1 cellular context compared by ENCODE assay signal in genomic region chr19:40605201-40605971, GRCh38.
TF ChIP-seq lines count a peak whose summit lies in the region.

No MANE protein-coding gene starts in this region.

TF ChIP-seq in HepG2, 621 proteins besides CTCF, POLR2A, EP300 and RAD21 (continued from another document and continues in another):
- no peak for TF ChIP-seq KIAA2018 (CRISPR knock-in tag; IDR thresholded peaks at IDR 0.05; ENCODE audit: borderline replicate concordance)
- TF ChIP-seq HNRNPLL (IDR thresholded peaks at IDR 0.05; ENCODE audit: low read depth, low read length, poor library complexity, severe bottlenecking), result peak; percentile 66
- TF ChIP-seq HOXA9 (CRISPR knock-in tag; IDR thresholded peaks at IDR 0.05; ENCODE audit: borderline replicate concordance), result 0 out of 2 replicates have a peak, but pooled peaks have one; percentile 55
- TF ChIP-seq AGO1 (IDR thresholded peaks at IDR 0.05; ENCODE audit: low read depth, low read length, poor library complexity, severe bottlenecking), result peak; percentile 70
- 0 out of 2 replicates have a peak, but pooled peaks have one; percentile 50 for TF ChIP-seq ZNF234 (CRISPR knock-in tag; conservative IDR thresholded peaks at IDR 0.05)
- 0 out of 2 replicates have a peak, but pooled peaks have one; percentile 12 for TF ChIP-seq IRF9 (CRISPR knock-in tag; IDR thresholded peaks at IDR 0.05; ENCODE audit: borderline replicate concordance)
- TF ChIP-seq TFDP2 (CRISPR knock-in tag; IDR thresholded peaks at IDR 0.05), result peak; percentile 57
- TF ChIP-seq CHCHD3 (CRISPR knock-in tag; IDR thresholded peaks at IDR 0.05), result 0 out of 2 replicates have a peak, but pooled peaks have one; percentile 34
- TF ChIP-seq IRF1 (CRISPR knock-in tag; IDR thresholded peaks at IDR 0.05; ENCODE audit: low read depth), result no peak
- TF ChIP-seq ZNF691 (CRISPR knock-in tag; IDR thresholded peaks at IDR 0.05; ENCODE audit: borderline replicate concordance, low read depth), result 0 out of 2 replicates have a peak, but pooled peaks have one; percentile 1
- TF ChIP-seq ZNF30 (CRISPR knock-in tag; IDR thresholded peaks at IDR 0.05), result 0 out of 2 replicates have a peak, but pooled peaks have one; percentile 60
- TF ChIP-seq ZBTB34 (CRISPR knock-in tag; IDR thresholded peaks at IDR 0.05), result no peak
- TF ChIP-seq HIC2 (CRISPR knock-in tag; IDR thresholded peaks at IDR 0.05; ENCODE audit: low read depth), result peak; percentile 51
- peak; percentile 82; the same call in 1 of the 2 replicates for TF ChIP-seq GABPB1 (CRISPR knock-in tag; IDR thresholded peaks at IDR 0.05)
- peak; percentile 65; the same call in 1 of the 2 replicates for TF ChIP-seq ZNF563 (CRISPR knock-in tag; IDR thresholded peaks at IDR 0.05)
- peak; percentile 49; the same call in 1 of the 2 replicates for TF ChIP-seq BCL3 (CRISPR knock-in tag; IDR thresholded peaks at IDR 0.05)
- TF ChIP-seq YY1 (IDR thresholded peaks at IDR 0.05; ENCODE audit: insufficient read depth, insufficient replicate concordance, low read depth, low read length), result peak; percentile 43
- TF ChIP-seq ZNF619 (CRISPR knock-in tag; IDR thresholded peaks at IDR 0.05), result peak; percentile 44; the same call in 1 of the 2 replicates
- TF ChIP-seq TBX2 (CRISPR knock-in tag; IDR thresholded peaks at IDR 0.05; ENCODE audit: borderline replicate concordance), result peak; percentile 55; the same call in 1 of the 2 replicates
- 0 out of 2 replicates have a peak, but pooled peaks have one; percentile 51 for TF ChIP-seq ZNF546 (CRISPR knock-in tag; conservative IDR thresholded peaks at IDR 0.05)
- TF ChIP-seq IKZF5 (CRISPR knock-in tag; IDR thresholded peaks at IDR 0.05), result peak; percentile 52; the same call in 1 of the 2 replicates
- peak; percentile 70; the same call in 1 of the 2 replicates for TF ChIP-seq TFDP1 (CRISPR knock-in tag; IDR thresholded peaks at IDR 0.05; ENCODE audit: borderline replicate concordance)
- no peak for TF ChIP-seq ZNF557 (CRISPR knock-in tag; IDR thresholded peaks at IDR 0.05)
- TF ChIP-seq ZNF687 (CRISPR knock-in tag; IDR thresholded peaks at IDR 0.05), result peak; percentile 93
- TF ChIP-seq ZNF484 (CRISPR knock-in tag; IDR thresholded peaks at IDR 0.05; ENCODE audit: borderline replicate concordance, low read depth), result no peak
